24 cellular contexts compared by ENCODE assay signal in the genomic region with DNA sequence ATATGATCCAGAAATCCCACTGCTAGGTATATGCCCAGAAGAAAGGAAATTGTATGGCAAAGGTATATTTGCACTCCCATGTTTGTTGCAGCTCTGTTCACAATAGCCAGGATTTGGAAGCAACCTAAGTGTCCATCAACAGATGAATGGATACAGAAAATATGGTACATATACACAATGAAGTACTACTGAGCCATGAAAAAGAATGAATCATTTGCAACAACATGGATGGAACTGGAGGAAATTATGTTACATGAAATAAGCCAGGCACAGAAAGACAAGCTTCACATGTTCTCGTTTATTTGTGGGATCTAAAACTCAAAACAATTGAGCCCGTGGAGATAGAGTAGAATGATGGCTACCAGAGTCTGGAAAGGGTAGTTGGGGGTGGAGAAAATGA.
"Had no signal": no experiment of that assay in that cellular context is flagged by ENCODE, and none has a peak within 500 bp of the region (broad histone marks: within the 10 kb centered on the region; RNA-seq: fewer than 3 reads in every experiment).

No MANE protein-coding gene starts in this region.

- DNase-seq: activated CD4-positive, alpha-beta T cell treated with anti-CD3 and anti-CD28 coated beads, Interleukin-2, amount 50 U/mL, for 1 hour; activated CD4-positive, CD25-positive, alpha-beta regulatory T cell treated with anti-CD3 and anti-CD28 coated beads, Interleukin-2, amount 50 U/mL, for 72 hours; activated gamma-delta T cell; activated naive CD4-positive, alpha-beta T cell treated with anti-CD3 and anti-CD28 coated beads, Interleukin-2, amount 50 U/mL, for 16 hours; activated T-cell treated with anti-CD3 and anti-CD28 coated beads for 4 hours; anterior cingulate cortex; dermis blood vessel endothelial cell; effector CD4-positive, alpha-beta T cell; esophagus squamous epithelium; kidney glomerular epithelial cell; left lung; lower lobe of right lung; mesenchymal stem cell; right cardiac atrium; stimulated activated CD4-positive, alpha-beta T cell treated with anti-CD3 and anti-CD28 coated beads, Interleukin-15, amount 100 ng/mL, for 24 hours; stimulated activated CD4-positive, alpha-beta T cell treated with anti-CD3 and anti-CD28 coated beads, Interleukin-2, amount 100 ng/mL, for 24 hours; stimulated activated naive B cell treated with anti-CD40 and anti-IgM and Interleukin-4, amounts not matched to agents 10 μg/mL and 1 μg/mL and 100 μg/mL, for 72 hours; SW 1271; T-helper 2 cell; testis; transverse colon had no signal

- H3K27me3 ChIP-seq: esophagus squamous epithelium, left lung, testis, transverse colon had no signal

- H3K9me3 Mint-ChIP-seq: natural killer cell treated with Interleukin-12 subunit alpha and Interleukin-12 subunit beta and Interleukin-15 and Interleukin-18, amount 100 ng/mL, for 72 hours had no signal

- H3K4me3 ChIP-seq: esophagus squamous epithelium, left lung, lower lobe of right lung, testis, transverse colon had no signal

- H3K4me1 Mint-ChIP-seq: stimulated activated naive B cell treated with anti-CD40 and anti-IgM and Interleukin-4, amounts not matched to agents 10 μg/mL and 1 μg/mL and 100 μg/mL, for 72 hours had no signal

- H3K27ac ChIP-seq: epithelial cell of prostate, esophagus squamous epithelium, left lung, lower lobe of right lung, testis, transverse colon had no signal

- H3K4me1 ChIP-seq: esophagus squamous epithelium, left lung, lower lobe of right lung, testis, transverse colon had no signal

- H3K27ac Mint-ChIP-seq: activated T-helper 1 cell treated with anti-CD3 and anti-CD28 coated beads, Interleukin-12 subunit alpha, Interleukin-12 subunit beta, Interleukin-2, Interleukin-4 antibody, amounts not matched to agents 30 ng/mL and 10 ng/mL and 1 ng/mL, durations not matched to agents 14 hours and 24 hours and 36 hours; natural killer cell treated with Interleukin-12 subunit alpha and Interleukin-12 subunit beta and Interleukin-15 and Interleukin-18, amount 100 ng/mL, for 72 hours; stimulated activated naive B cell treated with anti-CD40 and anti-IgM and Interleukin-4, amounts not matched to agents 10 μg/mL and 1 μg/mL and 100 μg/mL, for 72 hours had no signal

- H3K27me3 Mint-ChIP-seq: natural killer cell treated with Interleukin-12 subunit alpha and Interleukin-12 subunit beta and Interleukin-15 and Interleukin-18, amount 100 ng/mL, for 72 hours; stimulated activated naive B cell treated with anti-CD40 and anti-IgM and Interleukin-4, amounts not matched to agents 10 μg/mL and 1 μg/mL and 100 μg/mL, for 72 hours had no signal

- H3K9me3 ChIP-seq: esophagus squamous epithelium, lower lobe of right lung, testis, transverse colon had no signal

- ATAC-seq: left lung; lower lobe of right lung; natural killer cell treated with Interleukin-12 subunit alpha and Interleukin-12 subunit beta and Interleukin-15 and Interleukin-18, amount 100 ng/mL, for 72 hours; right cardiac atrium; stimulated activated naive B cell treated with anti-CD40 and anti-IgM and Interleukin-4, amounts not matched to agents 10 μg/mL and 1 μg/mL and 100 μg/mL, for 72 hours had no signal

- H3K4me3 Mint-ChIP-seq: activated T-helper 1 cell treated with anti-CD3 and anti-CD28 coated beads, Interleukin-12 subunit alpha, Interleukin-12 subunit beta, Interleukin-2, Interleukin-4 antibody, amounts not matched to agents 30 ng/mL and 10 ng/mL and 1 ng/mL, durations not matched to agents 14 hours and 24 hours and 36 hours; natural killer cell treated with Interleukin-12 subunit alpha and Interleukin-12 subunit beta and Interleukin-15 and Interleukin-18, amount 100 ng/mL, for 72 hours; stimulated activated naive B cell treated with anti-CD40 and anti-IgM and Interleukin-4, amounts not matched to agents 10 μg/mL and 1 μg/mL and 100 μg/mL, for 72 hours had no signal
